Comparison of ENCODE assay signal across 1 cellular context in the genomic region with DNA sequence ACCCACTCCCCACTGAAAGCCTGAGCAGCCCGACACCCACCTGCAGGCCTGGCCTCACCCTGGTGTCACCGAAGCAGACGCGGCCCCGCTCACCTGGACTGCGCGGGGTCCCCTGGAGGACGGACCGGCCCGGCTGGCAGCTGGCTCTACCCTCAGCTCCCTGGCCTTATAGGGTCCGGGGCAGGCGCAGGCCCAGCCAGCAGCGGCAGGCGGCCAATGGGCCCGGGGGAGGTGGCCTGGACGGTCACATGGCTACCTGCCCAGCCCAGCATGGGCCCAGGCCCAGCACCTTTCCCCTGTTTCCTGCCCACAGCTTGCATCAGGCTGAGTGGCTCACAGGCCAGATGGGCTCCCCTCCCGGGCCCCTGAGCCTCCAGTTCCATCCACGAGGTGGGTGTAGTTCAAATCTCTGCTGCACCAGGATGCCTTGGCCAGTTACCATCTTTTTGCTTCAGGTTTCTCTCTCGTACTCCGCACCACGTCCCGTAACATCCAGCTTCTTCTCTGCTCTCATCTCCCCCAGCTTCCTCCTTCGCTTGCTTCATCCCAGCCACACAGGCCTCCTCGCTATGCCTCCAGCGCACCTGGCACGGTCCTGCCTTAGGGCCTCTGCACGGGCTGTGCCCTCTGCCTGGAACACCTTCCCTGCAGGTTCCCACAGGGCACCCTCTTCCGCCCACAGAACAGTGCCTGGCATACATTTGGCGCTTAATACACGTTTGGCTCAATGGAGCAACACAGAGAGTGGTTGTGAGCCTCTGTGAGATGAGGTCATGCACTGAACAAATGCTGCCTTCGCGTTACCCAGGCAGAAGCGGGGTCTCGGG.
TF ChIP-seq lines count a peak whose summit lies in the region.

Gene PLIN4 (minus strand): TSS at position 142 of the 827 bp plus-strand sequence. CDS start 214 bp downstream, outside the sequence.

TF ChIP-seq in HepG2, 621 proteins besides CTCF, POLR2A, EP300 and RAD21 (continued from another document and continues in another):
- TF ChIP-seq, protein P1, sequence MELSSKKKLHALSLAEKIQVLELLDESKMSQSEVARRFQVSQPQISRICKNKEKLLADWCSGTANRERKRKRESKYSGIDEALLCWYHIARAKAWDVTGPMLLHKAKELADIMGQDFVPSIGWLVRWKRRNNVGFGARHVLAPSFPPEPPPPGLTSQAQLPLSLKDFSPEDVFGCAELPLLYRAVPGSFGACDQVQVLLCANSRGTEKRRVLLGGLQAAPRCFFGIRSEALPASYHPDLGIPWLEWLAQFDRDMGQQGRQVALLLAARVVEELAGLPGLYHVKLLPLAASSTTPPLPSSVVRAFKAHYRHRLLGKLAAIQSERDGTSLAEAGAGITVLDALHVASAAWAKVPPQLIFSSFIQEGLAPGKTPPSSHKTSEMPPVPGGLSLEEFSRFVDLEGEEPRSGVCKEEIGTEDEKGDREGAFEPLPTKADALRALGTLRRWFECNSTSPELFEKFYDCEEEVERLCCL (CRISPR knock-in tag; IDR thresholded peaks at IDR 0.05; ENCODE audit: borderline replicate concordance) = no peak
- TF ChIP-seq ZUFSP (CRISPR knock-in tag; IDR thresholded peaks at IDR 0.05; ENCODE audit: borderline replicate concordance) = no peak
- TF ChIP-seq ZBTB2 (CRISPR knock-in tag; IDR thresholded peaks at IDR 0.05; ENCODE audit: low read depth) = no peak
- TF ChIP-seq ZSCAN31 (CRISPR knock-in tag; IDR thresholded peaks at IDR 0.05; ENCODE audit: low read depth) = no peak
- TF ChIP-seq GPN1 (CRISPR knock-in tag; IDR thresholded peaks at IDR 0.05; ENCODE audit: borderline replicate concordance) = no peak
- TF ChIP-seq TEF (CRISPR knock-in tag; IDR thresholded peaks at IDR 0.05) = no peak
- peak; percentile 85; the same call in 1 of the 2 replicates for TF ChIP-seq CENPT (CRISPR knock-in tag; IDR thresholded peaks at IDR 0.05; ENCODE audit: low read depth)
- TF ChIP-seq HDAC6 (IDR thresholded peaks at IDR 0.05; ENCODE audit: low read depth, low read length) = no peak
- no peak for TF ChIP-seq TRIM22 (IDR thresholded peaks at IDR 0.05)
- no peak for TF ChIP-seq FOXA3 (CRISPR knock-in tag; IDR thresholded peaks at IDR 0.05)
- TF ChIP-seq ZNF704 (CRISPR knock-in tag; IDR thresholded peaks at IDR 0.05; ENCODE audit: borderline replicate concordance) = no peak
- TF ChIP-seq PPARG (CRISPR knock-in tag; conservative IDR thresholded peaks at IDR 0.05) = peak; percentile 87
- no peak for TF ChIP-seq KIAA2018 (CRISPR knock-in tag; IDR thresholded peaks at IDR 0.05; ENCODE audit: borderline replicate concordance)
- no peak for TF ChIP-seq NCOA2 (CRISPR knock-in tag; IDR thresholded peaks at IDR 0.05)
- no peak for TF ChIP-seq HES4 (CRISPR knock-in tag; IDR thresholded peaks at IDR 0.05; ENCODE audit: borderline replicate concordance)
- TF ChIP-seq, protein P2, sequence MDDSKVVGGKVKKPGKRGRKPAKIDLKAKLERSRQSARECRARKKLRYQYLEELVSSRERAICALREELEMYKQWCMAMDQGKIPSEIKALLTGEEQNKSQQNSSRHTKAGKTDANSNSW (CRISPR knock-in tag; IDR thresholded peaks at IDR 0.05; ENCODE audit: borderline replicate concordance) = no peak
- TF ChIP-seq PHB2 (IDR thresholded peaks at IDR 0.05; ENCODE audit: partially characterized antibody) = no peak
- TF ChIP-seq, protein P3, sequence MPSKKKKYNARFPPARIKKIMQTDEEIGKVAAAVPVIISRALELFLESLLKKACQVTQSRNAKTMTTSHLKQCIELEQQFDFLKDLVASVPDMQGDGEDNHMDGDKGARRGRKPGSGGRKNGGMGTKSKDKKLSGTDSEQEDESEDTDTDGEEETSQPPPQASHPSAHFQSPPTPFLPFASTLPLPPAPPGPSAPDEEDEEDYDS (CRISPR knock-in tag; IDR thresholded peaks at IDR 0.05) = peak; percentile 82
- TF ChIP-seq ZBTB20 (CRISPR knock-in tag; IDR thresholded peaks at IDR 0.05; ENCODE audit: borderline replicate concordance, low read depth) = no peak
- TF ChIP-seq TBP (CRISPR knock-in tag; IDR thresholded peaks at IDR 0.05) = no peak
- TF ChIP-seq KLF12 (CRISPR knock-in tag; IDR thresholded peaks at IDR 0.05; ENCODE audit: borderline replicate concordance) = no peak
- TF ChIP-seq NFATC3 (CRISPR knock-in tag; IDR thresholded peaks at IDR 0.05) = no peak
- no peak for TF ChIP-seq SMARCE1 (IDR thresholded peaks at IDR 0.05; ENCODE audit: borderline replicate concordance)
- TF ChIP-seq ZNF572 (CRISPR knock-in tag; IDR thresholded peaks at IDR 0.05) = 0 out of 2 replicates have a peak, but pooled peaks have one; percentile 34
- no peak for TF ChIP-seq ATM (IDR thresholded peaks at IDR 0.05; ENCODE audit: borderline replicate concordance)
- TF ChIP-seq TSC22D2 (CRISPR knock-in tag; IDR thresholded peaks at IDR 0.05; ENCODE audit: borderline replicate concordance) = no peak
- no peak for TF ChIP-seq TOPORS (CRISPR knock-in tag; IDR thresholded peaks at IDR 0.05)
- TF ChIP-seq ARID2 (CRISPR knock-in tag; IDR thresholded peaks at IDR 0.05; ENCODE audit: borderline replicate concordance) = no peak
- TF ChIP-seq ZNF773 (CRISPR knock-in tag; IDR thresholded peaks at IDR 0.05; ENCODE audit: borderline replicate concordance) = peak; percentile 33; the same call in 1 of the 2 replicates
- no peak for TF ChIP-seq CERS6 (CRISPR knock-in tag; IDR thresholded peaks at IDR 0.05)
- no peak for TF ChIP-seq ZNF20 (CRISPR knock-in tag; IDR thresholded peaks at IDR 0.05)
- TF ChIP-seq NFKBIZ (CRISPR knock-in tag; IDR thresholded peaks at IDR 0.05) = no peak
- no peak for TF ChIP-seq ZNF160 (CRISPR knock-in tag; IDR thresholded peaks at IDR 0.05)
- TF ChIP-seq PTBP1 (IDR thresholded peaks at IDR 0.05; ENCODE audit: low read depth, low read length, poor library complexity, severe bottlenecking) = no peak
- TF ChIP-seq ZNF276 (CRISPR knock-in tag; IDR thresholded peaks at IDR 0.05; ENCODE audit: low read depth) = no peak
